Comparison of ENCODE assay signal across 22 cellular contexts in the genomic region with DNA sequence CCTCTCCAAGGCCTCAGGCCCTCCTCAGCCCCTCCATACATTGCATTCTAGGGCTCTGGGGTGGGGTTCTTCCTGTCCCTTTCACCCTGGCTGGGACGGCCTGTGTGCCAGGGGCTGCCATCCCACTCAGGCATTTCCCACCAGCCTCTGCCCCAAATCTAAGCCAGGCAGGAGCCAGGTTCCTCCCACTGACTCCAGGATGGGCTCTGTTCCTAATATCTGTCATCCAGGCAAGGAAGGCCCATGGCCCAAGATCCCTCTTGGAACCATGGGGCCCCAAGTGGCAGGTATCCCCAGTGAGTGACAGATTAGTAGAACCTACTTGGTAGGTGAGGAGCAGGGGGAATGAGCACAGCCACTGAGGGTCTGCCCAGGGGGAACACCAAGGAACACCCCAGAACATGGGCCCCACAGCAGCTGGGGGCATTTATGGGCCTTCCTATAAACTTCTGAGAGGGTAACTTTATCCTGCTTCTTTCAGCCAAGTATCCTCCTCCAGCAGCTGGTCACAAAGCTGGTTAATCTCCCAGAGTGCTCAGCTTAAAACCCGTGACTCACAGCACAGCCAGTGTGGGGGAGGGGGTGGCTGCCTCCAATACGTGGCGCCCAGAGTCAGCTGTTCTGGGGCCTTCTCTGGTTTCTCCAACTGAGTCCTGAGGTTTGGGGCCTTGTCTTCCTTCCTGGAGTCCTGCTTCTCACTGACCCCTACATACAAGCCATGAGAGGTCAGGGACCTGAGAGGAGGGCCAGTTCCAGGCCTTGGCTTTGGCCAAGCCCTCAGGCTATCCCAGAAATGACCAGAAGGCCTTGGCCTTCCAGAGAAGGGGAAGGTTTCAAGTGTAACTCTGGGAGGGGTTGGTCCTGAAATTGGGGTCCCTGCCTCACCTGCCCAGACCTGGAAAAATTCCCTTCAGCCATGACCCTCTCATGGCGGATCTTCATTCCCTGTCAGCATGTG. TPM values are rescaled to one million over a fixed set of nuclear protein-coding genes. Genes with fewer than 3 reads are reported as not detected.
DNase-seq lines count a peak whose midpoint lies in the region; ATAC-seq and TF ChIP-seq lines count a peak whose summit lies in the region.
"Had no signal": no experiment of that assay in that cellular context is flagged by ENCODE, and none has a peak within 500 bp of the region (broad histone marks: within the 10 kb centered on the region; RNA-seq: fewer than 3 reads in every experiment).

No MANE protein-coding gene starts in this region.

- DNase-seq in DMS 273 (lab: John Stamatoyannopoulos, UW; ENCODE audit: unreplicated experiment) (peak; percentile 63), DMS 273 treated with DMSO at 0.1 percent for 48 hours (lab: John Stamatoyannopoulos, UW) (no peak), fibroblast of villous mesenchyme (ENCODE audit: low read depth) (peak; percentile 62), smooth muscle cell (lab: John Stamatoyannopoulos, UW; ENCODE audit: unreplicated experiment) (no peak), GM19238 (ENCODE audit: insufficient read length, low spot score) (no peak), stomach (no peak)
- DNase-seq: activated CD4-positive, alpha-beta T cell treated with anti-CD3 and anti-CD28 coated beads, Interleukin-2, amount 50 U/mL, for 48 hours; activated naive CD8-positive, alpha-beta T cell treated with anti-CD3 and anti-CD28 coated beads, Interleukin-2, amount 10 ng/mL, durations not matched to agents 7 days and 5 days; activated T-cell treated with anti-CD3 and anti-CD28 coated beads, Interleukin-2, amount 50 U/mL, for 72 hours; CD8-positive, alpha-beta T cell; head of caudate nucleus; NCI-H1092 treated with DMSO at 0.1 percent for 48 hours; NCI-H2227 treated with DMSO at 0.1 percent for 48 hours; posterior cingulate gyrus; stimulated activated CD4-positive, alpha-beta T cell treated with anti-CD3 and anti-CD28 coated beads, Interleukin-15, amount 100 ng/mL, for 24 hours had no signal

- H3K27ac ChIP-seq in smooth muscle cell (ENCODE audit: low read depth) (no peak overlapping the region), stomach (no peak overlapping the region)
- H3K27ac ChIP-seq: 22Rv1 had no signal

- WGBS in smooth muscle cell (ENCODE audit: low lambda C conversion rate), result 45% methylated on average over 5 of the region's 5 CpGs
- WGBS in stomach, 5 donors, result 69 to 83% (median 77%) methylated on average over 5 of the region's 5 CpGs

- no peak overlapping the region for H3K4me3 ChIP-seq in fibroblast of villous mesenchyme (ENCODE audit: low read depth, low read length)
- H3K4me3 ChIP-seq in smooth muscle cell, result no peak overlapping the region
- H3K4me3 ChIP-seq in stomach, result no peak overlapping the region

- H4K20me1 ChIP-seq in smooth muscle cell (ENCODE audit: low read depth), result no peaks in the 10 kb centered on the region

- intact Hi-C loops in stomach (cut with DNase I; ENCODE audit: low total_unique reads), result no loop called here

- TF ChIP-seq POLR2A in stomach (IDR thresholded peaks at IDR 0.05), result no peak

- ATAC-seq in SK-N-SH treated with all-trans-retinoic acid at 6 μM for 48 hours (0 out of 3 replicates have a peak, but pooled peaks have one; percentile 30), HG03095 (IDR thresholded peaks at IDR 0.05; ENCODE audit: unreplicated experiment) (no peak)
- ATAC-seq: activated T-cell treated with anti-CD3 and anti-CD28 coated beads, Interleukin-2, amount 50 U/mL, for 72 hours; CD8-positive, alpha-beta T cell had no signal

- no peaks in the 10 kb centered on the region for H3K4me1 ChIP-seq in smooth muscle cell (ENCODE audit: low read depth)
- peaks cover 0 to 8% (median 0%) of the 10 kb centered on the region in 4 donors for H3K4me1 ChIP-seq in stomach

- peak overlapping the region; percentile 7 for H3K4me2 ChIP-seq in smooth muscle cell

- H3K9me3 ChIP-seq in smooth muscle cell (replicated peaks; ENCODE audit: low read depth), result no peaks in the 10 kb centered on the region
- H3K9me3 ChIP-seq in stomach, result peaks cover 0 to 7% (median 3%) of the 10 kb centered on the region in 4 donors

- no peaks in the 10 kb centered on the region for H3K79me2 ChIP-seq in smooth muscle cell (ENCODE audit: low read depth)

- no peaks in the 10 kb centered on the region for H3K36me3 ChIP-seq in smooth muscle cell (ENCODE audit: low read depth)
- no peaks in the 10 kb centered on the region for H3K36me3 ChIP-seq in stomach

- TF ChIP-seq CTCF in fibroblast of villous mesenchyme (IDR thresholded peaks at IDR 0.05; ENCODE audit: insufficient read depth, low read depth, low read length), result no peak
- TF ChIP-seq CTCF in smooth muscle cell (IDR thresholded peaks at IDR 0.05; ENCODE audit: borderline replicate concordance, insufficient read depth, poor library complexity, severe bottlenecking), result no peak
- TF ChIP-seq CTCF in stomach (IDR thresholded peaks at IDR 0.05), result no peak

- TF ChIP-seq EP300 in stomach (IDR thresholded peaks at IDR 0.05), result no peak

- H3K9ac ChIP-seq in smooth muscle cell (ENCODE audit: low read depth), result no peak overlapping the region

- no peaks in the 10 kb centered on the region for H3F3A ChIP-seq in smooth muscle cell (ENCODE audit: low read depth)

- peak overlapping the region; percentile 39 for H2AFZ ChIP-seq in smooth muscle cell (ENCODE audit: low read depth)

- H3K27me3 ChIP-seq in smooth muscle cell (ENCODE audit: low read depth), result peaks cover 35% of the 10 kb centered on the region
- peaks cover 0 to 33% (median 27%) of the 10 kb centered on the region in 3 donors for H3K27me3 ChIP-seq in stomach

TF ChIP-seq in SK-N-SH treated with all-trans-retinoic acid at 6 μM for 48 hours, 23 proteins besides CTCF, POLR2A, EP300 and RAD21 (continues in another document):
- no peak for TF ChIP-seq BACH2 (CRISPR knock-in tag; IDR thresholded peaks at IDR 0.05; ENCODE audit: borderline replicate concordance)
- no peak for TF ChIP-seq ZFP3 (CRISPR knock-in tag; IDR thresholded peaks at IDR 0.05)
- no peak for TF ChIP-seq ZNF70 (CRISPR knock-in tag; IDR thresholded peaks at IDR 0.05)
- TF ChIP-seq, protein P1, sequence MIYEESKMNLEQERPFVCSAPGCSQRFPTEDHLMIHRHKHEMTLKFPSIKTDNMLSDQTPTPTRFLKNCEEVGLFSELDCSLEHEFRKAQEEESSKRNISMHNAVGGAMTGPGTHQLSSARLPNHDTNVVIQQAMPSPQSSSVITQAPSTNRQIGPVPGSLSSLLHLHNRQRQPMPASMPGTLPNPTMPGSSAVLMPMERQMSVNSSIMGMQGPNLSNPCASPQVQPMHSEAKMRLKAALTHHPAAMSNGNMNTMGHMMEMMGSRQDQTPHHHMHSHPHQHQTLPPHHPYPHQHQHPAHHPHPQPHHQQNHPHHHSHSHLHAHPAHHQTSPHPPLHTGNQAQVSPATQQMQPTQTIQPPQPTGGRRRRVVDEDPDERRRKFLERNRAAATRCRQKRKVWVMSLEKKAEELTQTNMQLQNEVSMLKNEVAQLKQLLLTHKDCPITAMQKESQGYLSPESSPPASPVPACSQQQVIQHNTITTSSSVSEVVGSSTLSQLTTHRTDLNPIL (CRISPR knock-in tag; IDR thresholded peaks at IDR 0.05; ENCODE audit: low read depth), result no peak
- no peak for TF ChIP-seq ARNTL (CRISPR knock-in tag; IDR thresholded peaks at IDR 0.05; ENCODE audit: borderline replicate concordance, low read depth)
- TF ChIP-seq, protein P2, sequence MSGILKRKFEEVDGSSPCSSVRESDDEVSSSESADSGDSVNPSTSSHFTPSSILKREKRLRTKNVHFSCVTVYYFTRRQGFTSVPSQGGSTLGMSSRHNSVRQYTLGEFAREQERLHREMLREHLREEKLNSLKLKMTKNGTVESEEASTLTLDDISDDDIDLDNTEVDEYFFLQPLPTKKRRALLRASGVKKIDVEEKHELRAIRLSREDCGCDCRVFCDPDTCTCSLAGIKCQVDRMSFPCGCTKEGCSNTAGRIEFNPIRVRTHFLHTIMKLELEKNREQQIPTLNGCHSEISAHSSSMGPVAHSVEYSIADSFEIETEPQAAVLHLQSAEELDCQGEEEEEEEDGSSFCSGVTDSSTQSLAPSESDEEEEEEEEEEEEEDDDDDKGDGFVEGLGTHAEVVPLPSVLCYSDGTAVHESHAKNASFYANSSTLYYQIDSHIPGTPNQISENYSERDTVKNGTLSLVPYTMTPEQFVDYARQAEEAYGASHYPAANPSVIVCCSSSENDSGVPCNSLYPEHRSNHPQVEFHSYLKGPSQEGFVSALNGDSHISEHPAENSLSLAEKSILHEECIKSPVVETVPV (CRISPR knock-in tag; IDR thresholded peaks at IDR 0.05), result no peak
- no peak for TF ChIP-seq OSR1 (CRISPR knock-in tag; IDR thresholded peaks at IDR 0.05)
- TF ChIP-seq ZC3H10 (CRISPR knock-in tag; IDR thresholded peaks at IDR 0.05), result no peak
- no peak for TF ChIP-seq TCF4 (CRISPR knock-in tag; IDR thresholded peaks at IDR 0.05; ENCODE audit: borderline replicate concordance)
- TF ChIP-seq ZFP30 (CRISPR knock-in tag; IDR thresholded peaks at IDR 0.05), result no peak
- TF ChIP-seq POU6F1 (CRISPR knock-in tag; IDR thresholded peaks at IDR 0.05; ENCODE audit: borderline replicate concordance, low read depth), result no peak

RNA-seq across cellular contexts. Expression of gene MYOD1, which starts 19.9 kb away (rescaled TPM):
- under 0.01 TPM in 1 of 2 replicates, not detected in the other for total RNA-seq in fibroblast of villous mesenchyme
- total RNA-seq in smooth muscle cell, result not detected in 2 replicates
- polyA plus RNA-seq in smooth muscle cell, result not detected in 2 replicates
- not detected for total RNA-seq in stomach
- not detected for polyA plus RNA-seq in stomach
- total RNA-seq: activated naive CD8-positive, alpha-beta T cell treated with anti-CD3 and anti-CD28 coated beads, Interleukin-2, amount 10 ng/mL, durations not matched to agents 7 days and 5 days; activated T-cell treated with anti-CD3 and anti-CD28 coated beads, Interleukin-2, amount 50 U/mL, for 72 hours; CD8-positive, alpha-beta T cell; cerebellum; kidney epithelial cell; mononuclear cell; SK-MEL-5 had no signal

RNA-seq across cellular contexts. Expression of gene KCNC1, which starts 35.1 kb away (rescaled TPM):
- 0.64 TPM in 1 of 2 replicates, not detected in the other for total RNA-seq in fibroblast of villous mesenchyme
- 0.18 TPM in 1 of 2 replicates, not detected in the other for total RNA-seq in smooth muscle cell
- polyA plus RNA-seq in smooth muscle cell, result 0.30 TPM in 1 of 2 replicates, not detected in the other
- total RNA-seq in stomach, result under 1 TPM in 1 of 5 donors, not detected in 4; 0.18 TPM
- polyA plus RNA-seq in stomach, result under 1 TPM in 1 of 3 donors, not detected in 2; 0.03 TPM
- total RNA-seq: activated naive CD8-positive, alpha-beta T cell treated with anti-CD3 and anti-CD28 coated beads, Interleukin-2, amount 10 ng/mL, durations not matched to agents 7 days and 5 days; activated T-cell treated with anti-CD3 and anti-CD28 coated beads, Interleukin-2, amount 50 U/mL, for 72 hours; CD8-positive, alpha-beta T cell; kidney epithelial cell had no signal

Comparison
In these comparisons a context has a peak if more than half of its experiments do, and no peak if none do; other contexts are left out.
1. DNase-seq: peak in DMS 273 (single experiment) and fibroblast of villous mesenchyme (single experiment); none in DMS 273 treated with DMSO at 0.1 percent for 48 hours (single experiment), smooth muscle cell (single experiment), GM19238 (single experiment) and stomach (single experiment).